20 cellular contexts compared by ENCODE assay signal in genomic region chr3:37202035-37202434, GRCh38. TPM values are rescaled to one million over a fixed set of nuclear protein-coding genes. Genes with fewer than 3 reads are reported as not detected.
A peak's percentile ranks its signal among the peaks of the same experiment; 100 is the strongest.
DNase-seq lines count a peak whose midpoint lies in the region; ATAC-seq and TF ChIP-seq lines count a peak whose summit lies in the region.
"Had no signal": no experiment of that assay in that cellular context is flagged by ENCODE, and none has a peak within 500 bp of the region (broad histone marks: within the 10 kb centered on the region; RNA-seq: fewer than 3 reads in every experiment).

No MANE protein-coding gene starts in this region.

- no peaks in the 10 kb centered on the region for H3K36me3 ChIP-seq in right atrium auricular region
- H3K36me3 ChIP-seq in tibial artery: peaks cover 0 to 10% (median 0%) of the 10 kb centered on the region in 3 donors

- no peak for TF ChIP-seq CTCF in right atrium auricular region (IDR thresholded peaks at IDR 0.05)
- no peak for TF ChIP-seq CTCF in WTC11 (IDR thresholded peaks at IDR 0.05)
- no peak for TF ChIP-seq CTCF in tibial artery (IDR thresholded peaks at IDR 0.05)

- H3K4me1 Mint-ChIP-seq in WTC11: peaks cover 6% of the 10 kb centered on the region; the same call in 1 of the 2 replicates
- H3K4me1 Mint-ChIP-seq: B cell had no signal

- peak overlapping the region; percentile 27; the same call in 1 of the 2 replicates for H3K27ac Mint-ChIP-seq in WTC11
- H3K27ac Mint-ChIP-seq: B cell had no signal

- peaks cover 12% of the 10 kb centered on the region for H3K9me3 Mint-ChIP-seq in WTC11

- H3K27me3 Mint-ChIP-seq in WTC11 (ENCODE audit: low read depth): peaks cover 4% of the 10 kb centered on the region

- POLR2A ChIA-PET in WTC11 (lab: Charles Lee): no interaction called here

- no peak overlapping the region for H3K27ac ChIP-seq in right atrium auricular region
- H3K27ac ChIP-seq in tibial artery: peak overlapping the region; percentile 42 to 50
- H3K27ac ChIP-seq: HL-60, SK-N-MC had no signal

- H3K36me3 Mint-ChIP-seq in WTC11: peaks cover 5% of the 10 kb centered on the region

- H3K4me1 ChIP-seq in right atrium auricular region: peaks cover 0 to 23% of the 10 kb centered on the region in 2 donors
- H3K4me1 ChIP-seq in tibial artery: peaks cover 0 to 13% (median 5%) of the 10 kb centered on the region in 4 donors

- CTCF ChIA-PET in WTC11 (lab: Charles Lee): no interaction called here

- H3K27me3 ChIP-seq in right atrium auricular region (no peaks in the 10 kb centered on the region), tibial artery (no peaks in the 10 kb centered on the region)

- ATAC-seq in Right ventricle myocardium inferior: peak; percentile 58
- no peak for ATAC-seq in WTC11
- ATAC-seq in left cardiac atrium: peak; percentile 45 to 74
- no peak for ATAC-seq in GM21423 (IDR thresholded peaks at IDR 0.05; ENCODE audit: unreplicated experiment)
- ATAC-seq: HepG2 had no signal

- DNase-seq in Right ventricle myocardium inferior (ENCODE audit: missing footprints) (no peak), right atrium auricular region (ENCODE audit: low spot score) (no peak), WTC11 (ENCODE audit: low spot score) (no peak), left cardiac atrium (no peak), tibial artery (no peak), SKM-1 treated with dmso at 0.1 percent for 144 hours (lab: John Stamatoyannopoulos, UW; ENCODE audit: unreplicated experiment) (no peak), DMS114 treated with DMSO at 0.1 percent for 48 hours (lab: John Stamatoyannopoulos, UW; ENCODE audit: unreplicated experiment) (no peak)
- DNase-seq: 8988T, EL, KBM-7, NCI-H1092, NCI-H1436, NCI-H187 treated with DMSO at 0.1 percent for 48 hours, NCI-H2107, NCI-H510A had no signal

- intact Hi-C loops in Right ventricle myocardium inferior (cut with DNase I): no loop called here
- intact Hi-C loops in left cardiac atrium (cut with DNase I): no loop called here
- intact Hi-C loops in tibial artery (cut with DNase I; ENCODE audit: low total_unique reads): no loop called here

- H3K9me3 ChIP-seq in right atrium auricular region: no peaks in the 10 kb centered on the region
- H3K9me3 ChIP-seq in tibial artery: no peaks in the 10 kb centered on the region

- H3K4me3 Mint-ChIP-seq in WTC11: no peak overlapping the region
- H3K4me3 Mint-ChIP-seq: B cell had no signal

- no peak overlapping the region for H3K4me3 ChIP-seq in right atrium auricular region
- H3K4me3 ChIP-seq in tibial artery: no peak overlapping the region
- H3K4me3 ChIP-seq: SK-N-MC had no signal

TF ChIP-seq in WTC11, 78 proteins besides CTCF, POLR2A, EP300 and RAD21:
- TF ChIP-seq GABPB1 (CRISPR knock-in tag; IDR thresholded peaks at IDR 0.05): no peak
- no peak for TF ChIP-seq EMX1 (CRISPR knock-in tag; IDR thresholded peaks at IDR 0.05)
- no peak for TF ChIP-seq ATF1 (CRISPR knock-in tag; IDR thresholded peaks at IDR 0.05)
- no peak for TF ChIP-seq ZNF416 (CRISPR knock-in tag; IDR thresholded peaks at IDR 0.05)
- TF ChIP-seq USF2 (CRISPR knock-in tag; IDR thresholded peaks at IDR 0.05): no peak
- TF ChIP-seq FOXP1 (CRISPR knock-in tag; IDR thresholded peaks at IDR 0.05; ENCODE audit: borderline replicate concordance): no peak
- TF ChIP-seq SMAD3 (CRISPR knock-in tag; IDR thresholded peaks at IDR 0.05; ENCODE audit: borderline replicate concordance): no peak
- TF ChIP-seq CREM (CRISPR knock-in tag; IDR thresholded peaks at IDR 0.05): no peak
- no peak for TF ChIP-seq ETV6 (CRISPR knock-in tag; IDR thresholded peaks at IDR 0.05)
- TF ChIP-seq ELF4 (CRISPR knock-in tag; IDR thresholded peaks at IDR 0.05; ENCODE audit: low read depth): no peak
- no peak for TF ChIP-seq SP1 (CRISPR knock-in tag; conservative IDR thresholded peaks at IDR 0.05)
- no peak for TF ChIP-seq ZNF219 (CRISPR knock-in tag; IDR thresholded peaks at IDR 0.05; ENCODE audit: borderline replicate concordance)
- no peak for TF ChIP-seq ZNF232 (CRISPR knock-in tag; IDR thresholded peaks at IDR 0.05)
- no peak for TF ChIP-seq E2F5 (CRISPR knock-in tag; IDR thresholded peaks at IDR 0.05)
- no peak for TF ChIP-seq FOXJ3 (CRISPR knock-in tag; IDR thresholded peaks at IDR 0.05; ENCODE audit: borderline replicate concordance)
- no peak for TF ChIP-seq ZBTB43 (CRISPR knock-in tag; IDR thresholded peaks at IDR 0.05)
- no peak for TF ChIP-seq STAT6 (CRISPR knock-in tag; conservative IDR thresholded peaks at IDR 0.05; ENCODE audit: low read depth)
- TF ChIP-seq USF1 (CRISPR knock-in tag; IDR thresholded peaks at IDR 0.05): no peak
- no peak for TF ChIP-seq PRRX2 (CRISPR knock-in tag; IDR thresholded peaks at IDR 0.05)

RNA-seq across cellular contexts. Expression of gene LRRFIP2, which starts 27.7 kb away (rescaled TPM):
- total RNA-seq in Right ventricle myocardium inferior (146 TPM), right atrium auricular region (100 to 1,000 TPM in 1 of 2 donors, 10 to 100 TPM in 1; 82.3 to 142 TPM), WTC11 (2021) (23.7 to 24.6 TPM (median 23.7 TPM) in 3 replicates), left cardiac atrium (100 to 1,000 TPM; 107 to 116 TPM)

RNA-seq across cellular contexts. Expression of gene GOLGA4, which starts 41.0 kb away (rescaled TPM):
- 167 TPM for total RNA-seq in Right ventricle myocardium inferior
- 100 to 1,000 TPM in 1 of 2 donors, 10 to 100 TPM in 1; 96.3 to 144 TPM for total RNA-seq in right atrium auricular region
- 66.6 to 79.2 TPM (median 68.2 TPM) in 3 replicates for total RNA-seq in WTC11 (2021)
- total RNA-seq in left cardiac atrium: 100 to 1,000 TPM; 146 to 170 TPM

Comparison
In these comparisons a context has a peak if more than half of its experiments do, and no peak if none do; other contexts are left out.
1. ATAC-seq: peak in Right ventricle myocardium inferior (single experiment) and left cardiac atrium (2 of 2); none in WTC11 (single experiment) and GM21423 (single experiment).
2. H3K27ac ChIP-seq: peak in tibial artery (2 of 2); none in right atrium auricular region (0 of 2).